ENCODE assay signal across 16 cellular contexts in genomic region chr6:100913400-100914276, GRCh38. TPM values are rescaled to one million over a fixed set of nuclear protein-coding genes. Genes with fewer than 3 reads are reported as not detected.
DNase-seq lines count a peak whose midpoint lies in the region; ATAC-seq, FAIRE-seq and TF ChIP-seq lines count a peak whose summit lies in the region.
"Had no signal": no experiment of that assay in that cellular context is flagged by ENCODE, and none has a peak within 500 bp of the region (broad histone marks: within the 10 kb centered on the region; RNA-seq: fewer than 3 reads in every experiment).

No MANE protein-coding gene starts in this region.

- no peak for TF ChIP-seq EP300 in K562 (IDR thresholded peaks at IDR 0.05; ENCODE audit: low read length)

- H3K4me1 ChIP-seq in HUES48 (ENCODE audit: control insufficient read depth, insufficient read depth, low read length) = no peaks in the 10 kb centered on the region
- H3K4me1 ChIP-seq in K562 (replicated peaks in 1 of 2; ENCODE audit: control insufficient read depth in 2 of 2, insufficient read depth in 2 of 2, low read length in 2 of 2) = peaks cover 0 to 5% of the 10 kb centered on the region in 2 experiments; a peak in 2 of 5 replicates
- H3K4me1 ChIP-seq in mesenchymal stem cell (ENCODE audit: control insufficient read depth, insufficient read depth, low read depth, low read length) = no peaks in the 10 kb centered on the region
- no peaks in the 10 kb centered on the region for H3K4me1 ChIP-seq in testis
- H3K4me1 ChIP-seq: left ventricle myocardium inferior had no signal

- H3K4me3 ChIP-seq in HUES48 (ENCODE audit: low read depth, low read length) = peak overlapping the region; percentile 53; the same call in 1 of the 2 replicates
- peak overlapping the region; percentile 17; the same call in 1 of the 2 replicates for H3K4me3 ChIP-seq in K562
- peak overlapping the region in 1 of 2 experiments; percentile 40 for H3K4me3 ChIP-seq in mesenchymal stem cell (ENCODE audit: insufficient read depth in 1 of 2, low read depth in 1 of 2, low read length in 2 of 2)
- H3K4me3 ChIP-seq in testis = no peak overlapping the region
- H3K4me3 ChIP-seq: dorsolateral prefrontal cortex, left ventricle myocardium inferior had no signal

- POLR2A ChIA-PET in K562 (lab: Yijun Ruan, JAX) = interaction anchor here (0.7 kb wide), 2 partner anchors 32 to 298 kb away, joined by 3 to 4 read pairs; no protein-coding TSS in a partner anchor

- no peaks in the 10 kb centered on the region for H4K20me1 ChIP-seq in K562 (replicated peaks; ENCODE audit: control insufficient read depth, insufficient read depth, low read length)

- no peak overlapping the region for H3K9ac ChIP-seq in HUES48 (ENCODE audit: low read depth, low read length)
- no peak overlapping the region for H3K9ac ChIP-seq in K562 (ENCODE audit: insufficient read depth in 1 of 2, low read depth in 2 of 2, low read length in 2 of 2)
- H3K9ac ChIP-seq in mesenchymal stem cell (ENCODE audit: low read length) = no peak overlapping the region

- no peak overlapping the region for H2BK5ac ChIP-seq in mesenchymal stem cell (ENCODE audit: low read depth, low read length, poor library complexity, severe bottlenecking)

- ATAC-seq in K562 (peak; percentile 94), Right ventricle myocardium inferior (no peak)
- ATAC-seq: naive thymus-derived CD4-positive, alpha-beta T cell had no signal

- H3K9me1 ChIP-seq in K562 (ENCODE audit: control insufficient read depth, insufficient read depth, low read length) = no peaks in the 10 kb centered on the region

- H2BK120ac ChIP-seq in mesenchymal stem cell (ENCODE audit: low read depth, low read length) = no peak overlapping the region

- DNase-seq in DMS53 treated with DMSO at 0.1 percent for 48 hours (lab: John Stamatoyannopoulos, UW; ENCODE audit: unreplicated experiment) (peak; percentile 18), K562 (ENCODE audit: extremely low read depth in 1 of 4, low spot score in 3 of 4) (peak in 1 of 4 experiments; percentile 46), mesenchymal stem cell (peak; percentile 68), midbrain (lab: John Stamatoyannopoulos, UW) (no peak), Right ventricle myocardium inferior (ENCODE audit: missing footprints) (no peak), globus pallidus (ENCODE audit: low spot score) (no peak), testis (no peak)
- DNase-seq: activated naive CD4-positive, alpha-beta T cell treated with anti-CD3 and anti-CD28 coated beads for 36 hours; AML-193; brain microvascular endothelial cell; dorsolateral prefrontal cortex; left ventricle myocardium inferior; NCI-H2171; T-helper 1 cell had no signal

- H3K79me1 ChIP-seq in mesenchymal stem cell (replicated peaks; ENCODE audit: low read length, poor library complexity, severe bottlenecking) = no peaks in the 10 kb centered on the region

- TF ChIP-seq RAD21 in K562 (CRISPR knock-in tag; conservative IDR thresholded peaks at IDR 0.05 in 1 of 2, IDR thresholded peaks at IDR 0.05 in 1 of 2) = no peak

- no peak for TF ChIP-seq POLR2A in K562 (conservative IDR thresholded peaks at IDR 0.05)
- no peak for TF ChIP-seq POLR2A in testis (IDR thresholded peaks at IDR 0.05)

- peak overlapping the region; percentile 16 for H2BK15ac ChIP-seq in mesenchymal stem cell (ENCODE audit: low read depth, poor library complexity, severe bottlenecking)

- H3K4ac ChIP-seq in mesenchymal stem cell (ENCODE audit: low read depth in 1 of 2, low read length in 2 of 2) = peak overlapping the region; percentile 60 to 61

- no peaks in the 10 kb centered on the region for H3K79me2 ChIP-seq in K562 (ENCODE audit: control insufficient read depth, insufficient read depth, low read length)

- H2AFZ ChIP-seq in K562 (ENCODE audit: low read depth, low read length) = peak overlapping the region; percentile 94
- H2AFZ ChIP-seq in mesenchymal stem cell (ENCODE audit: low read depth, low read length) = peak overlapping the region; percentile 97

- H3K23ac ChIP-seq in mesenchymal stem cell (ENCODE audit: low read length in 2 of 2) = no peak overlapping the region

- no TSS peak for BruUV-seq in K562 (replicated peaks; lab: Mats Ljungman, UMichigan)

- 19% methylated on average over 21 of the region's 24 CpGs for WGBS in K562 (ENCODE audit: insufficient coverage, low coverage, missing lambda C conversion rate)
- 51% methylated on average over 24 of the region's 24 CpGs for WGBS in mesenchymal stem cell
- WGBS in testis, 2 donors = 72 to 79% methylated on average over 23 to 24 of the region's 24 CpGs

- H3K4me2 ChIP-seq in K562 (ENCODE audit: insufficient read depth, low read length) = peak overlapping the region; percentile 67
- H3K4me2 ChIP-seq in mesenchymal stem cell (ENCODE audit: low read length, poor library complexity, severe bottlenecking) = peak overlapping the region; percentile 40

- CTCF ChIA-PET in K562 (lab: Yijun Ruan, JAX; ENCODE audit: low intra/inter-chr PET ratio) = no interaction called here

- H3K9me3 ChIP-seq in HUES48 (ENCODE audit: control insufficient read depth, insufficient read depth, low read length) = no peaks in the 10 kb centered on the region
- no peaks in the 10 kb centered on the region for H3K9me3 ChIP-seq in K562 (replicated peaks; ENCODE audit: control insufficient read depth, insufficient read depth, low read depth, low read length)
- no peaks in the 10 kb centered on the region for H3K9me3 ChIP-seq in mesenchymal stem cell (ENCODE audit: control insufficient read depth, low read length)
- no peaks in the 10 kb centered on the region for H3K9me3 ChIP-seq in testis
- H3K9me3 ChIP-seq: left ventricle myocardium inferior had no signal

- H3K27me3 ChIP-seq in HUES48 (ENCODE audit: control insufficient read depth, insufficient read depth, low read length) (no peaks in the 10 kb centered on the region), K562 (ENCODE audit: control insufficient read depth in 2 of 2, insufficient read depth in 2 of 2, low read length in 2 of 2) (no peaks in the 10 kb centered on the region), mesenchymal stem cell (ENCODE audit: control insufficient read depth in 1 of 2, insufficient read depth in 1 of 2, low read length in 2 of 2) (no peaks in the 10 kb centered on the region), testis (no peaks in the 10 kb centered on the region)
- H3K27me3 ChIP-seq: brain microvascular endothelial cell had no signal

- H2AK5ac ChIP-seq in mesenchymal stem cell (ENCODE audit: low read length, severe bottlenecking) = no peak overlapping the region

- H3K27ac ChIP-seq in HUES48 (ENCODE audit: low read depth, low read length) = no peak overlapping the region
- H3K27ac ChIP-seq in K562 (ENCODE audit: extremely low read depth, low read depth, low read length) = no peak overlapping the region
- H3K27ac ChIP-seq in mesenchymal stem cell (ENCODE audit: low read length, poor library complexity, severe bottlenecking) = no peak overlapping the region
- H3K27ac ChIP-seq in testis = no peak overlapping the region
- H3K27ac ChIP-seq: brain microvascular endothelial cell, dorsolateral prefrontal cortex, left ventricle myocardium inferior had no signal

- H3K36me3 ChIP-seq in HUES48 (ENCODE audit: control insufficient read depth, insufficient read depth, low read length) (no peaks in the 10 kb centered on the region), K562 (ENCODE audit: control insufficient read depth, insufficient read depth, low read length) (no peaks in the 10 kb centered on the region), mesenchymal stem cell (ENCODE audit: control insufficient read depth in 1 of 2, insufficient read depth in 2 of 2, low read depth in 1 of 2, low read length in 2 of 2) (no peaks in the 10 kb centered on the region), testis (ENCODE audit: low read depth, missing control alignments) (no peaks in the 10 kb centered on the region)
- H3K36me3 ChIP-seq: brain microvascular endothelial cell, left ventricle myocardium inferior had no signal

- peak overlapping the region in 1 of 2 experiments; percentile 96 for H2BK12ac ChIP-seq in mesenchymal stem cell (ENCODE audit: low read length in 2 of 2)

- TF ChIP-seq CTCF in K562 (IDR thresholded peaks at IDR 0.05 in 2 of 3, conservative IDR thresholded peaks at IDR 0.05 in 1 of 3; ENCODE audit: insufficient read depth in 2 of 3, low read depth in 1 of 3, low read length in 3 of 3) (0 out of 6 replicates have a peak, but pooled peaks of 2 of the 3 experiments have one; percentile 9 to 29), testis (IDR thresholded peaks at IDR 0.05) (no peak)

- peak overlapping the region in 1 of 2 experiments; percentile 86 for H3K14ac ChIP-seq in mesenchymal stem cell (ENCODE audit: low read length in 2 of 2)

- intact Hi-C loops in K562 (cut with micrococcal nuclease) (no loop called here), Right ventricle myocardium inferior (cut with DNase I) (no loop called here), testis (cut with DNase I; ENCODE audit: low total_unique reads) (no loop called here)

- peak overlapping the region; percentile 82 for H4K91ac ChIP-seq in mesenchymal stem cell (ENCODE audit: low read length)

- no peak for FAIRE-seq in K562 (lab: Jason Lieb, UNC)

- in situ Hi-C loops in K562 (cut with MboI) = no loop called here

- peak overlapping the region; percentile 95 for H4K8ac ChIP-seq in mesenchymal stem cell (ENCODE audit: low read length)

- peak overlapping the region; percentile 19 to 72 for H3K18ac ChIP-seq in mesenchymal stem cell (ENCODE audit: low read depth in 1 of 2, low read length in 2 of 2)

RNA-seq across cellular contexts. Expression of gene ASCC3, which starts 32.5 kb away (rescaled TPM):
- total RNA-seq in K562 (2011; cell fraction: chromatin; rRNA removed; ENCODE audit: low replicate concordance) = 27.9 and 124 TPM in 2 replicates
- total RNA-seq in K562 (2011; cell fraction: nucleolus; rRNA removed) = 13.8 and 19.2 TPM in 2 replicates
- total RNA-seq in K562 (2011; cell fraction: nucleoplasm; rRNA removed) = 26.6 and 30.3 TPM in 2 replicates
- total RNA-seq in K562 (2014; rRNA removed) (26.6 and 27.9 TPM in 2 replicates), K562 (2014; rRNA removed; fragmentation: Illumina TruSeq; extraction: Trizol) (56.1 and 57.4 TPM in 2 replicates), K562 (2015; rRNA removed; fragmentation: Illumina TruSeq; extraction: Trizol) (45.9 and 47.4 TPM in 2 replicates), K562 (2021) (41.2 and 44.0 TPM in 2 replicates), Right ventricle myocardium inferior (14.5 TPM), testis (10 to 100 TPM; 29.0 to 29.3 TPM)
- polyA plus RNA-seq in K562 (2011; rRNA removed) (26.6 and 41.0 TPM in 2 replicates), K562 (2014; fragmentation: Illumina TruSeq; extraction: Trizol) (31.3 and 33.9 TPM in 2 replicates), K562 (2014; fragmentation: Nextera tagmentation; extraction: Ambion mirVana) (10 to 100 TPM; 16.1 to 18.2 TPM), K562 (2014; rRNA removed) (14.5 and 16.8 TPM in 2 replicates), testis (ENCODE audit: insufficient read depth, low read depth, low replicate concordance) (16.1 TPM)
- polyA plus RNA-seq in K562 (2011; cell fraction: cytosol; rRNA removed) = 11.5 and 14.9 TPM in 2 replicates
- 14.7 and 20.5 TPM in 2 replicates for polyA plus RNA-seq in K562 (2011; cell fraction: nucleus; rRNA removed)
- polyA plus RNA-seq in K562 (2012) = 17.8 and 19.0 TPM in 2 replicates
- polyA minus RNA-seq in K562 (2011; rRNA and poly(A)+ RNA removed) = 109 and 121 TPM in 2 replicates
- 31.6 and 35.3 TPM in 2 replicates for polyA minus RNA-seq in K562 (2011; cell fraction: cytosol; rRNA and poly(A)+ RNA removed)
- 62.3 and 104 TPM in 2 replicates for polyA minus RNA-seq in K562 (2011; cell fraction: nucleus; rRNA and poly(A)+ RNA removed)
- polyA plus RNA-seq in mesenchymal stem cell (2013, experiment 1 of 2) = 31.4 TPM
- 31.2 TPM for polyA plus RNA-seq in mesenchymal stem cell (2013, experiment 2 of 2)

Comparison
In these comparisons a context has a peak if more than half of its experiments do, and no peak if none do; other contexts are left out.
1. DNase-seq: peak in DMS53 treated with DMSO at 0.1 percent for 48 hours (single experiment) and mesenchymal stem cell (single experiment); none in midbrain (single experiment), Right ventricle myocardium inferior (single experiment), globus pallidus (single experiment) and testis (single experiment).
2. H3K4me3 ChIP-seq: peak in HUES48 (single experiment) and K562 (single experiment); none in testis (0 of 2).
3. CTCF ChIP-seq: peak in K562 (2 of 3); none in testis (0 of 3).